22 cellular contexts compared by ENCODE assay signal in genomic region chr14:67950386-67950785, GRCh38.
DNase-seq lines count a peak whose midpoint lies in the region; ATAC-seq and TF ChIP-seq lines count a peak whose summit lies in the region.
"Had no signal": no experiment of that assay in that cellular context is flagged by ENCODE, and none has a peak within 500 bp of the region (broad histone marks: within the 10 kb centered on the region; RNA-seq: fewer than 3 reads in every experiment).

No MANE protein-coding gene starts in this region.

- POLR2A ChIA-PET in Panc1 (lab: Charles Lee), result no interaction called here

- BruUV-seq in Panc1 (replicated peaks; lab: Mats Ljungman, UMichigan), result no TSS peak
- no TSS peak for BruUV-seq in Calu3 (replicated peaks; lab: Mats Ljungman, UMichigan)

- TF ChIP-seq CTCF in Panc1 (IDR thresholded peaks at IDR 0.05), result no peak
- no peak for TF ChIP-seq CTCF in progenitor cell of endocrine pancreas (IDR thresholded peaks at IDR 0.05; ENCODE audit: unreplicated experiment)
- TF ChIP-seq CTCF in Calu3 (IDR thresholded peaks at IDR 0.05; ENCODE audit: unreplicated experiment), result no peak

- H3K36me3 ChIP-seq in Panc1 (ENCODE audit: control insufficient read depth, insufficient read depth, low read length), result no peaks in the 10 kb centered on the region
- H3K36me3 ChIP-seq in SJSA1, result no peaks in the 10 kb centered on the region
- H3K36me3 ChIP-seq: BE2C had no signal

- no peaks in the 10 kb centered on the region for H3K4me1 ChIP-seq in Panc1 (ENCODE audit: control insufficient read depth, insufficient read depth, low read length)
- H3K4me1 ChIP-seq in SJSA1 (replicated peaks), result peaks cover 10% of the 10 kb centered on the region
- H3K4me1 ChIP-seq: BE2C had no signal

- ATAC-seq in Panc1 (no peak), GM21528 (IDR thresholded peaks at IDR 0.05; ENCODE audit: low FRiP score, unreplicated experiment) (no peak), GM18517 (IDR thresholded peaks at IDR 0.05; ENCODE audit: unreplicated experiment) (no peak)
- ATAC-seq: A549 had no signal

- no peak overlapping the region for H3K4me3 ChIP-seq in Panc1 (ENCODE audit: low read depth in 2 of 2, low read length in 2 of 2)
- no peak overlapping the region for H3K4me3 ChIP-seq in SJSA1
- H3K4me3 ChIP-seq: A549; BLaER1 treated with 17β-estradiol and CSF1 and Interleukin-3, amounts not matched to agents 10 nM and 100 nM; GM23248 had no signal

- peaks cover 10% of the 10 kb centered on the region for H3K4me1 Mint-ChIP-seq in progenitor cell of endocrine pancreas (ENCODE audit: low read depth)
- H3K4me1 Mint-ChIP-seq in Calu3 (ENCODE audit: low read depth, unreplicated experiment), result no peaks in the 10 kb centered on the region
- H3K4me1 Mint-ChIP-seq: CD14-positive monocyte; CD8-positive, alpha-beta memory T cell had no signal

- CTCF ChIA-PET in Panc1 (lab: Charles Lee) (no interaction called here), Calu3 (lab: Charles Lee) (no interaction called here)

- peaks cover 16% of the 10 kb centered on the region for H3K9me3 Mint-ChIP-seq in progenitor cell of endocrine pancreas (ENCODE audit: low read depth)
- H3K9me3 Mint-ChIP-seq in Calu3 (ENCODE audit: low read depth, unreplicated experiment), result no peaks in the 10 kb centered on the region
- H3K9me3 Mint-ChIP-seq: CD4-positive, alpha-beta T cell; CD8-positive, alpha-beta memory T cell had no signal

- H3K4me3 Mint-ChIP-seq in progenitor cell of endocrine pancreas (ENCODE audit: low read depth) (no peak overlapping the region), Calu3 (ENCODE audit: low read depth, unreplicated experiment) (no peak overlapping the region)
- H3K4me3 Mint-ChIP-seq: CD14-positive monocyte; CD4-positive, alpha-beta T cell; CD8-positive, alpha-beta memory T cell had no signal

- DNase-seq in Panc1 (ENCODE audit: low read depth, low spot score), result no peak
- no peak for DNase-seq in SJSA1 (ENCODE audit: low read depth in 1 of 2, low spot score in 2 of 2)
- peak; percentile 34 for DNase-seq in astrocyte of the hippocampus (ENCODE audit: low read depth, low spot score)
- DNase-seq in progenitor cell of endocrine pancreas (ENCODE audit: low spot score, unreplicated experiment), result no peak
- no peak for DNase-seq in Calu3
- DNase-seq: 8988T; ACHN; AML-193; BE2C; CD4-positive, alpha-beta T cell; CD8-positive, alpha-beta memory T cell; DMS53; DMS79 treated with DMSO at 0.1 percent for 48 hours; GF-D8; GM23248; H7; HCEC 1CT had no signal

- H3K36me3 Mint-ChIP-seq in progenitor cell of endocrine pancreas (ENCODE audit: insufficient read depth), result peaks cover 12% of the 10 kb centered on the region
- H3K36me3 Mint-ChIP-seq in Calu3 (ENCODE audit: insufficient read depth, unreplicated experiment), result no peaks in the 10 kb centered on the region
- H3K36me3 Mint-ChIP-seq: CD14-positive monocyte; CD8-positive, alpha-beta memory T cell had no signal

- no peaks in the 10 kb centered on the region for H3K27me3 ChIP-seq in Panc1 (ENCODE audit: control insufficient read depth, insufficient read depth, low read length)
- no peaks in the 10 kb centered on the region for H3K27me3 ChIP-seq in SJSA1 (replicated peaks)
- H3K27me3 ChIP-seq: BE2C; BLaER1 treated with 17β-estradiol and CSF1 and Interleukin-3, amounts not matched to agents 10 nM and 100 nM had no signal

- intact Hi-C loops in Panc1 (cut with micrococcal nuclease; ENCODE audit: unreplicated experiment), result no loop called here
- intact Hi-C loops in Calu3 (cut with micrococcal nuclease; ENCODE audit: unreplicated experiment), result no loop called here

- H3K27me3 Mint-ChIP-seq in progenitor cell of endocrine pancreas (no peaks in the 10 kb centered on the region), Calu3 (ENCODE audit: unreplicated experiment) (no peaks in the 10 kb centered on the region)
- H3K27me3 Mint-ChIP-seq: CD4-positive, alpha-beta T cell; CD8-positive, alpha-beta memory T cell had no signal

- H3K27ac Mint-ChIP-seq in progenitor cell of endocrine pancreas (peak overlapping the region; percentile 46), Calu3 (ENCODE audit: unreplicated experiment) (no peak overlapping the region)
- H3K27ac Mint-ChIP-seq: CD14-positive monocyte; CD4-positive, alpha-beta T cell; CD8-positive, alpha-beta memory T cell had no signal

- H3K27ac ChIP-seq in Panc1 (ENCODE audit: low read length) (peak overlapping the region; percentile 12; the same call in 1 of the 2 replicates), SJSA1 (0 out of 2 replicates have a peak overlapping the region, but pooled peaks have one; percentile 6)
- H3K27ac ChIP-seq: BLaER1 treated with 17β-estradiol and CSF1 and Interleukin-3, amounts not matched to agents 10 nM and 100 nM; GM23248 had no signal

- H3K9me3 ChIP-seq in Panc1 (ENCODE audit: control insufficient read depth, insufficient read depth, low read depth, low read length) (no peaks in the 10 kb centered on the region), SJSA1 (replicated peaks) (peaks cover 5% of the 10 kb centered on the region; the same call in 1 of the 2 replicates)
- H3K9me3 ChIP-seq: BE2C had no signal

- in situ Hi-C loops in Panc1 (cut with HindIII; ENCODE audit: low pct_unique_long_range_greater_than_20kb, low sequenced_read_pairs), result no loop called here
